27 cellular contexts compared by ENCODE assay signal in the genomic region with DNA sequence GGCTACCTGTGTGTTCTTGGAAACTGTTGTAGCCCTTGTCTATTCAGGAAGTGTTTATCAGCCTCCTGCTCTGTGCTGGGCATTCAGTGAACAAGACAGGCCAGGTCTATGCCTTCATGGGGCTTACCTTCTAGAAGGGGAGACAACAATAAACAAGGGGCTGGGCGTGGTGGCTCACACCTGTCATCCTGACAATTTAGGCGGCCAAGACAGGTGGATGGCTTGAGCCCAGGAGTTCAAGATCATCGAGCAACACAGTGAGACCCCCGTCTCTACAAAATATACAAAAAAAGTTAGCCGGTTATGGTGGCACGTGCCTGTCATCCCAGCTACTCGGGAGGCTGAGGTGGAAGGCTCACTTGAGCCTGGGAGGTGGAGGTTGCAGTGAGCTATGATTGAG. TPM values are rescaled to one million over a fixed set of nuclear protein-coding genes. Genes with fewer than 3 reads are reported as not detected.
"Had no signal": no experiment of that assay in that cellular context is flagged by ENCODE, and none has a peak within 500 bp of the region (broad histone marks: within the 10 kb centered on the region; RNA-seq: fewer than 3 reads in every experiment).

No MANE protein-coding gene starts in this region.

- H3K4me3 ChIP-seq: stomach, suprapubic skin, testis, thyroid gland, tibial artery, tibial nerve, transverse colon, upper lobe of left lung, upper lobe of right lung, uterus, vagina had no signal

- ATAC-seq: stimulated activated effector memory CD8-positive, alpha-beta T cell treated with anti-CD3 and anti-CD28 coated beads, Interleukin-12 subunit alpha, Interleukin-12 subunit beta, amount 100 ng/mL, for 72 hours; stimulated activated memory B cell treated with anti-CD40 and anti-IgM and Interleukin-4, amounts not matched to agents 10 μg/mL and 1 μg/mL and 100 μg/mL, for 72 hours; stimulated activated naive B cell treated with anti-CD40 and anti-IgM and Interleukin-4, amounts not matched to agents 10 μg/mL and 1 μg/mL and 100 μg/mL, for 72 hours; stimulated activated naive CD8-positive, alpha-beta T cell treated with anti-CD3 and anti-CD28 coated beads, Interleukin-15, amount 100 ng/mL, for 72 hours; stimulated activated naive CD8-positive, alpha-beta T cell treated with anti-CD3 and anti-CD28 coated beads, Interleukin-15, Interleukin-2, amounts not matched to agents 100 U/mL and 50 U/mL, for 24 hours; upper lobe of right lung had no signal

- DNase-seq: stimulated activated CD4-positive, alpha-beta T cell treated with anti-CD3 and anti-CD28 coated beads, Interleukin-2, amount 100 ng/mL, for 48 hours; stimulated activated CD4-positive, alpha-beta T cell treated with anti-CD3 and anti-CD28 coated beads, Interleukin-4, amount 100 ng/mL, for 1 hour; stimulated activated CD4-positive, alpha-beta T cell treated with anti-CD3 and anti-CD28 coated beads, Interleukin-4, amount 100 ng/mL, for 24 hours; stimulated activated CD4-positive, alpha-beta T cell treated with anti-CD3 and anti-CD28 coated beads, Interleukin-4, amount 100 ng/mL, for 4 hours; stimulated activated CD8-positive, alpha-beta memory T cell treated with anti-CD3 and anti-CD28 coated beads, Interleukin-4, amount 100 ng/mL, for 48 hours; stimulated activated naive B cell treated with anti-CD40 and anti-IgM and Interleukin-4, amounts not matched to agents 10 μg/mL and 1 μg/mL and 100 μg/mL, for 72 hours; stimulated activated naive CD4-positive, alpha-beta T cell; stimulated activated naive CD4-positive, alpha-beta T cell treated with Interleukin-2 at 50 U/mL for 16 hours; stimulated activated naive CD8-positive, alpha-beta T cell treated with anti-CD3 and anti-CD28 coated beads, Interleukin-15, amount 100 ng/mL, for 72 hours; stimulated activated naive CD8-positive, alpha-beta T cell treated with anti-CD3 and anti-CD28 coated beads, Interleukin-15, Interleukin-2, amounts not matched to agents 100 U/mL and 50 U/mL, for 24 hours; stomach; substantia nigra; testis; thyroid gland; tibial artery; transverse colon; trophoblast cell; upper lobe of left lung; upper lobe of right lung; uterus had no signal

- H3K9me3 ChIP-seq: stomach, suprapubic skin, testis, thyroid gland, tibial artery, tibial nerve, transverse colon, upper lobe of left lung, upper lobe of right lung, uterus, vagina had no signal

- FAIRE-seq: urothelium cell line had no signal

- H3K27me3 ChIP-seq: testis, thyroid gland, uterus had no signal

- H3K36me3 ChIP-seq: stomach, suprapubic skin, thyroid gland, tibial artery, tibial nerve, transverse colon, upper lobe of left lung, upper lobe of right lung, uterus, vagina had no signal

- H3K4me1 ChIP-seq: testis, thyroid gland, transverse colon, upper lobe of right lung, uterus, vagina had no signal

- H3K27ac ChIP-seq: stomach, suprapubic skin, testis, thyroid gland, tibial nerve, transverse colon, upper lobe of left lung, upper lobe of right lung, uterus, vagina had no signal

RNA-seq across cellular contexts. Expression of gene GSG1L, which starts 5.5 kb away (rescaled TPM):
- total RNA-seq: stomach, subcutaneous adipose tissue, thyroid gland, tibial nerve, transverse colon, vagina had no signal
